Comparison of ENCODE assay signal across 1 cellular context in genomic region chrX:11458175-11458574, GRCh38.
TF ChIP-seq lines count a peak whose summit lies in the region.

No MANE protein-coding gene starts in this region.

TF ChIP-seq in SK-N-SH treated with all-trans-retinoic acid at 6 μM for 48 hours, 23 proteins besides CTCF, POLR2A, EP300 and RAD21 (continued from another document):
- TF ChIP-seq PATZ1 (CRISPR knock-in tag; IDR thresholded peaks at IDR 0.05; ENCODE audit: borderline replicate concordance) = no peak
- TF ChIP-seq TOX (CRISPR knock-in tag; IDR thresholded peaks at IDR 0.05; ENCODE audit: borderline replicate concordance) = no peak
- no peak for TF ChIP-seq BACH2 (CRISPR knock-in tag; IDR thresholded peaks at IDR 0.05; ENCODE audit: borderline replicate concordance)
- no peak for TF ChIP-seq ZNF565 (CRISPR knock-in tag; conservative IDR thresholded peaks at IDR 0.05; ENCODE audit: low read depth)
- no peak for TF ChIP-seq POU6F1 (CRISPR knock-in tag; IDR thresholded peaks at IDR 0.05; ENCODE audit: borderline replicate concordance, low read depth)
- no peak for TF ChIP-seq ESRRG (CRISPR knock-in tag; IDR thresholded peaks at IDR 0.05)
- no peak for TF ChIP-seq OSR1 (CRISPR knock-in tag; IDR thresholded peaks at IDR 0.05)
- no peak for TF ChIP-seq SNAI2 (CRISPR knock-in tag; IDR thresholded peaks at IDR 0.05)
- no peak for TF ChIP-seq ZC3H10 (CRISPR knock-in tag; IDR thresholded peaks at IDR 0.05)
